27 cellular contexts compared by ENCODE assay signal in genomic region chr10:127882391-127882790, GRCh38. TPM values are rescaled to one million over a fixed set of nuclear protein-coding genes. Genes with fewer than 3 reads are reported as not detected.
DNase-seq lines count a peak whose midpoint lies in the region; ATAC-seq and TF ChIP-seq lines count a peak whose summit lies in the region.
"Had no signal": no experiment of that assay in that cellular context is flagged by ENCODE, and none has a peak within 500 bp of the region (broad histone marks: within the 10 kb centered on the region; RNA-seq: fewer than 3 reads in every experiment).

No MANE protein-coding gene starts in this region.

- H3K27ac ChIP-seq in CD4-positive, CD25-positive, alpha-beta regulatory T cell (ENCODE audit: insufficient read depth, low read length, poor library complexity, severe bottlenecking): no peak overlapping the region
- H3K27ac ChIP-seq in esophagus muscularis mucosa (replicated peaks in 1 of 4): no peak overlapping the region
- H3K27ac ChIP-seq in neutrophil: peak overlapping the region; percentile 89
- no peak overlapping the region for H3K27ac ChIP-seq in smooth muscle cell (ENCODE audit: low read depth)
- H3K27ac ChIP-seq: A549, C4-2B, GM23248, SK-N-MC had no signal

- no peaks in the 10 kb centered on the region for H3F3A ChIP-seq in smooth muscle cell (ENCODE audit: low read depth)

- H3K36me3 ChIP-seq in CD4-positive, CD25-positive, alpha-beta regulatory T cell (ENCODE audit: control insufficient read depth, insufficient read depth, low read length): no peaks in the 10 kb centered on the region
- H3K36me3 ChIP-seq in esophagus muscularis mucosa (no peaks in the 10 kb centered on the region), neutrophil (no peaks in the 10 kb centered on the region), smooth muscle cell (ENCODE audit: low read depth) (no peaks in the 10 kb centered on the region)

- H3K36me3 Mint-ChIP-seq in CD4-positive, CD25-positive, alpha-beta regulatory T cell: no peaks in the 10 kb centered on the region
- H3K36me3 Mint-ChIP-seq in activated naive CD8-positive, alpha-beta T cell treated with anti-CD3 and anti-CD28 coated beads, Interleukin-2, amount 50 U/mL, for 24 hours (ENCODE audit: low read depth): no peaks in the 10 kb centered on the region

- peaks cover 0 to 17% (median 3%) of the 10 kb centered on the region in 4 donors for H3K4me1 Mint-ChIP-seq in CD4-positive, CD25-positive, alpha-beta regulatory T cell
- peaks cover 3% of the 10 kb centered on the region for H3K4me1 Mint-ChIP-seq in activated naive CD8-positive, alpha-beta T cell treated with anti-CD3 and anti-CD28 coated beads, Interleukin-2, amount 50 U/mL, for 24 hours

- peaks cover 0 to 2% (median 0%) of the 10 kb centered on the region in 7 donors for H3K9me3 Mint-ChIP-seq in CD4-positive, CD25-positive, alpha-beta regulatory T cell
- H3K9me3 Mint-ChIP-seq in activated naive CD8-positive, alpha-beta T cell treated with anti-CD3 and anti-CD28 coated beads, Interleukin-2, amount 50 U/mL, for 24 hours: no peaks in the 10 kb centered on the region

- TF ChIP-seq CTCF in esophagus muscularis mucosa (IDR thresholded peaks at IDR 0.05) (no peak), neutrophil (IDR thresholded peaks at IDR 0.05) (no peak), smooth muscle cell (IDR thresholded peaks at IDR 0.05; ENCODE audit: borderline replicate concordance, insufficient read depth, poor library complexity, severe bottlenecking) (no peak)

- no peaks in the 10 kb centered on the region for H3K27me3 ChIP-seq in CD4-positive, CD25-positive, alpha-beta regulatory T cell (ENCODE audit: control insufficient read depth, insufficient read depth, low read length)
- H3K27me3 ChIP-seq in esophagus muscularis mucosa (no peaks in the 10 kb centered on the region), neutrophil (no peaks in the 10 kb centered on the region), smooth muscle cell (ENCODE audit: low read depth) (no peaks in the 10 kb centered on the region)

- no peak for TF ChIP-seq POLR2A in esophagus muscularis mucosa (IDR thresholded peaks at IDR 0.05; ENCODE audit: low read depth)

- no peaks in the 10 kb centered on the region for H3K27me3 Mint-ChIP-seq in CD4-positive, CD25-positive, alpha-beta regulatory T cell
- no peaks in the 10 kb centered on the region for H3K27me3 Mint-ChIP-seq in activated naive CD8-positive, alpha-beta T cell treated with anti-CD3 and anti-CD28 coated beads, Interleukin-2, amount 50 U/mL, for 24 hours

- TF ChIP-seq EP300 in esophagus muscularis mucosa (IDR thresholded peaks at IDR 0.05): no peak

- no peaks in the 10 kb centered on the region for H3K9me3 ChIP-seq in CD4-positive, CD25-positive, alpha-beta regulatory T cell (ENCODE audit: control insufficient read depth in 2 of 2, low read length in 2 of 2)
- no peaks in the 10 kb centered on the region for H3K9me3 ChIP-seq in esophagus muscularis mucosa
- H3K9me3 ChIP-seq in neutrophil: no peaks in the 10 kb centered on the region
- H3K9me3 ChIP-seq in smooth muscle cell (replicated peaks; ENCODE audit: low read depth): no peaks in the 10 kb centered on the region
- H3K9me3 ChIP-seq: A549 had no signal

- no peaks in the 10 kb centered on the region for H3K79me2 ChIP-seq in smooth muscle cell (ENCODE audit: low read depth)

- ATAC-seq in CD4-positive, CD25-positive, alpha-beta regulatory T cell (ENCODE audit: low read depth in 2 of 2): no peak
- ATAC-seq in activated naive CD8-positive, alpha-beta T cell treated with anti-CD3 and anti-CD28 coated beads, Interleukin-2, amount 50 U/mL, for 24 hours: no peak
- no peak for ATAC-seq in HG03139 (IDR thresholded peaks at IDR 0.05; ENCODE audit: unreplicated experiment)
- ATAC-seq: A549 had no signal

- H3K4me1 ChIP-seq in CD4-positive, CD25-positive, alpha-beta regulatory T cell (ENCODE audit: control insufficient read depth, insufficient read depth, low read length, poor library complexity, severe bottlenecking): peaks cover 12% of the 10 kb centered on the region
- H3K4me1 ChIP-seq in esophagus muscularis mucosa: peaks cover 0 to 6% (median 2%) of the 10 kb centered on the region in 4 donors
- peaks cover 59 to 65% of the 10 kb centered on the region in 2 experiments for H3K4me1 ChIP-seq in neutrophil (ENCODE audit: control insufficient read depth in 1 of 2, insufficient read depth in 1 of 2, low read depth in 1 of 2, low read length in 1 of 2)
- H3K4me1 ChIP-seq in smooth muscle cell (ENCODE audit: low read depth): no peaks in the 10 kb centered on the region
- H3K4me1 ChIP-seq: A549 had no signal

- H3K9ac ChIP-seq in smooth muscle cell (ENCODE audit: low read depth): no peak overlapping the region
- H3K9ac ChIP-seq: GM23248 had no signal

- no peak overlapping the region for H3K4me3 Mint-ChIP-seq in CD4-positive, CD25-positive, alpha-beta regulatory T cell
- H3K4me3 Mint-ChIP-seq in activated naive CD8-positive, alpha-beta T cell treated with anti-CD3 and anti-CD28 coated beads, Interleukin-2, amount 50 U/mL, for 24 hours: no peak overlapping the region

- H4K20me1 ChIP-seq in smooth muscle cell (ENCODE audit: low read depth): no peaks in the 10 kb centered on the region

- no peak overlapping the region for H2AFZ ChIP-seq in smooth muscle cell (ENCODE audit: low read depth)
- H2AFZ ChIP-seq: GM23248 had no signal

- intact Hi-C loops in esophagus muscularis mucosa (cut with DNase I): no loop called here

- no peak for DNase-seq in CD4-positive, CD25-positive, alpha-beta regulatory T cell
- DNase-seq in esophagus muscularis mucosa (ENCODE audit: extremely low spot score): peak; percentile 70
- no peak for DNase-seq in activated naive CD8-positive, alpha-beta T cell treated with anti-CD3 and anti-CD28 coated beads, Interleukin-2, amount 50 U/mL, for 24 hours
- no peak for DNase-seq in smooth muscle cell (lab: John Stamatoyannopoulos, UW; ENCODE audit: unreplicated experiment)
- DNase-seq in DMS 273 treated with DMSO at 0.1 percent for 48 hours (lab: John Stamatoyannopoulos, UW): no peak
- DNase-seq: AML-193, Calu3, DMS153, DND-41, GM23248, H7, KBM-7, MV-4-11, NCI-H1105, NCI-H1436 treated with DMSO at 0.1 percent for 48 hours, NCI-H187 treated with DMSO at 0.1 percent for 48 hours, NCI-H2107, NCI-H524, NCI-H774, SIG-M5 had no signal

- H3K27ac Mint-ChIP-seq in CD4-positive, CD25-positive, alpha-beta regulatory T cell: peak overlapping the region in 2 of 3 donors; percentile 39 to 56
- H3K27ac Mint-ChIP-seq in activated naive CD8-positive, alpha-beta T cell treated with anti-CD3 and anti-CD28 coated beads, Interleukin-2, amount 50 U/mL, for 24 hours: no peak overlapping the region

- no peak overlapping the region for H3K4me3 ChIP-seq in CD4-positive, CD25-positive, alpha-beta regulatory T cell (ENCODE audit: low read depth, low read length)
- H3K4me3 ChIP-seq in esophagus muscularis mucosa (no peak overlapping the region), neutrophil (ENCODE audit: low read depth in 1 of 2, low read length in 1 of 2) (no peak overlapping the region), smooth muscle cell (no peak overlapping the region)
- H3K4me3 ChIP-seq: A549, GM23248, SK-N-MC had no signal

- H3K4me2 ChIP-seq in smooth muscle cell: no peak overlapping the region
- H3K4me2 ChIP-seq: A549 had no signal

- WGBS in esophagus muscularis mucosa: 78% methylated on average over 8 of the region's 8 CpGs
- 86% methylated on average over 8 of the region's 8 CpGs for WGBS in smooth muscle cell (ENCODE audit: low lambda C conversion rate)

RNA-seq across cellular contexts. Expression of gene CLRN3, which starts 10.3 kb away (rescaled TPM):
- total RNA-seq in CD4-positive, CD25-positive, alpha-beta regulatory T cell: not detected
- not detected for polyA plus RNA-seq in CD4-positive, CD25-positive, alpha-beta regulatory T cell
- total RNA-seq in esophagus muscularis mucosa (not detected), smooth muscle cell (not detected in 2 replicates)
- polyA plus RNA-seq in smooth muscle cell: not detected in 2 replicates
- total RNA-seq: GM23248, H7, LHCN-M2, MCF 10A had no signal
- polyA plus RNA-seq: GM23248 had no signal

RNA-seq across cellular contexts. Expression of gene PTPRE, which starts 24.5 kb away (rescaled TPM):
- total RNA-seq in CD4-positive, CD25-positive, alpha-beta regulatory T cell: 63.9 TPM
- polyA plus RNA-seq in CD4-positive, CD25-positive, alpha-beta regulatory T cell: 10 to 100 TPM; 10.0 to 14.4 (median 12.9) TPM
- total RNA-seq in esophagus muscularis mucosa (10 to 100 TPM in 2 of 4 donors, 1 to 10 TPM in 2; 8.7 to 22.4 (median 13.3) TPM), smooth muscle cell (17.0 and 22.7 TPM in 2 replicates)
- 17.1 and 23.1 TPM in 2 replicates for polyA plus RNA-seq in smooth muscle cell
